In the genomic region with DNA sequence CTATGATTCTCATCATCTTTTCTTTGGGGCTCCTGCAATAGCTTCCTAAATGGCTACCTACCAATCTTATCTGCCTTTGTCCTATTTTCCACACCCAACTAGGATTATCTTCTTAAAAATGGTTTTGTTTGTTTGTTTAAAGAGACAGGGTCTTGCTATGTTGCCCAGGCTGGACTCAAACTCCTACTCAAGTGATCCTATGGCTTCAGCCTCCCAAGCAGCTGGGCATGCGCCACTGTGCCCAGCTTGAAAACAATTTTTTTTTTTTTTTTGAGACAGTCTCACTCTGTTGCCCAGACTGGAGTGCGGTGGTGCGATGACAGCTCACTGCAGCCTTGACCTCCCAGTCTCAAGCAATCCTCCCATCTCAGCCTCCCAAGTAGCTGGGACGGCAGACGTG, we compare ENCODE assay signal across 12 cellular contexts. TPM values are rescaled to one million over a fixed set of nuclear protein-coding genes. Genes with fewer than 3 reads are reported as not detected.
DNase-seq lines count a peak whose midpoint lies in the region; ATAC-seq and TF ChIP-seq lines count a peak whose summit lies in the region.
"Had no signal": no experiment of that assay in that cellular context is flagged by ENCODE, and none has a peak within 500 bp of the region (broad histone marks: within the 10 kb centered on the region; RNA-seq: fewer than 3 reads in every experiment).

No MANE protein-coding gene starts in this region.

- CTCF ChIA-PET in activated B cell treated with CpG ODN at 0.5 μM for 24 hours (lab: Charles Lee) = interaction anchor here (0.5 to 2.7 kb wide), 6 partner anchors 11 to 149 kb away, joined by 3 to 17 read pairs (median 4); a partner anchor contains a TSS

- peaks cover 22% of the 10 kb centered on the region for H3K4me1 ChIP-seq in smooth muscle cell (ENCODE audit: low read depth)
- no peaks in the 10 kb centered on the region for H3K4me1 ChIP-seq in neural progenitor cell

- POLR2A ChIA-PET in activated B cell treated with CpG ODN at 0.5 μM for 24 hours (lab: Charles Lee) = interaction anchor here (0.9 to 2.2 kb wide), 6 partner anchors 9 to 352 kb away, joined by 3 to 15 read pairs (median 4); a partner anchor contains a TSS

- H3K4me1 Mint-ChIP-seq in activated B cell treated with CpG ODN at 0.5 μM for 24 hours = peaks cover 52% of the 10 kb centered on the region
- H3K4me1 Mint-ChIP-seq in memory B cell = peaks cover 31% of the 10 kb centered on the region
- H3K4me1 Mint-ChIP-seq in neural progenitor cell = peaks cover 34% of the 10 kb centered on the region
- H3K4me1 Mint-ChIP-seq in activated T-helper 1 cell treated with anti-CD3 and anti-CD28 coated beads, Interleukin-12 subunit alpha, Interleukin-12 subunit beta, Interleukin-2, Interleukin-4 antibody, amounts not matched to agents 30 ng/mL and 10 ng/mL and 1 ng/mL, durations not matched to agents 14 hours and 24 hours and 36 hours (ENCODE audit: low read depth) = peaks cover 10% of the 10 kb centered on the region

- H3K36me3 Mint-ChIP-seq in activated B cell treated with CpG ODN at 0.5 μM for 24 hours (ENCODE audit: low read depth) (peaks cover 6% of the 10 kb centered on the region), memory B cell (peaks cover 12% of the 10 kb centered on the region), neural progenitor cell (no peaks in the 10 kb centered on the region)
- no peaks in the 10 kb centered on the region for H3K36me3 Mint-ChIP-seq in activated T-helper 1 cell treated with anti-CD3 and anti-CD28 coated beads, Interleukin-12 subunit alpha, Interleukin-12 subunit beta, Interleukin-2, Interleukin-4 antibody, amounts not matched to agents 30 ng/mL and 10 ng/mL and 1 ng/mL, durations not matched to agents 14 hours and 24 hours and 36 hours (ENCODE audit: low read depth)

- peak overlapping the region; percentile 39 for H3K9ac ChIP-seq in smooth muscle cell (ENCODE audit: low read depth)
- H3K9ac ChIP-seq in neural progenitor cell = no peak overlapping the region

- H4K20me1 ChIP-seq in smooth muscle cell (ENCODE audit: low read depth) = peaks cover 52% of the 10 kb centered on the region
- H4K20me1 ChIP-seq in neural progenitor cell (ENCODE audit: low read depth) = no peaks in the 10 kb centered on the region

- H3K27ac Mint-ChIP-seq in activated B cell treated with CpG ODN at 0.5 μM for 24 hours (peak overlapping the region; percentile 92), memory B cell (peak overlapping the region; percentile 94), neural progenitor cell (no peak overlapping the region)
- no peak overlapping the region for H3K27ac Mint-ChIP-seq in activated T-helper 1 cell treated with anti-CD3 and anti-CD28 coated beads, Interleukin-12 subunit alpha, Interleukin-12 subunit beta, Interleukin-2, Interleukin-4 antibody, amounts not matched to agents 30 ng/mL and 10 ng/mL and 1 ng/mL, durations not matched to agents 14 hours and 24 hours and 36 hours

- H2AFZ ChIP-seq in smooth muscle cell (ENCODE audit: low read depth) (no peak overlapping the region), neural progenitor cell (replicated peaks) (no peak overlapping the region)

- ATAC-seq in GM21737 (IDR thresholded peaks at IDR 0.05; ENCODE audit: unreplicated experiment) (peak; percentile 10), activated B cell treated with CpG ODN at 0.5 μM for 24 hours (ENCODE audit: low read depth) (no peak), memory B cell (ENCODE audit: low read depth) (no peak)

- H3F3A ChIP-seq in smooth muscle cell (ENCODE audit: low read depth) = peaks cover 21% of the 10 kb centered on the region
- no peaks in the 10 kb centered on the region for H3F3A ChIP-seq in neural progenitor cell (ENCODE audit: low read depth)

- H3K27me3 ChIP-seq in smooth muscle cell (ENCODE audit: low read depth) (no peaks in the 10 kb centered on the region), neural progenitor cell (no peaks in the 10 kb centered on the region)

- 80% methylated on average over 5 of the region's 5 CpGs for WGBS in smooth muscle cell (ENCODE audit: low lambda C conversion rate)

- H3K4me3 ChIP-seq in smooth muscle cell (no peak overlapping the region), neural progenitor cell (no peak overlapping the region)

- H3K36me3 ChIP-seq in smooth muscle cell (ENCODE audit: low read depth) = no peaks in the 10 kb centered on the region
- H3K36me3 ChIP-seq in neural progenitor cell = no peaks in the 10 kb centered on the region

- TF ChIP-seq CTCF in activated B cell treated with CpG ODN at 0.5 μM for 24 hours (IDR thresholded peaks at IDR 0.05) (no peak), smooth muscle cell (IDR thresholded peaks at IDR 0.05; ENCODE audit: borderline replicate concordance, insufficient read depth, poor library complexity, severe bottlenecking) (no peak), neural progenitor cell (IDR thresholded peaks at IDR 0.05) (no peak)

- H3K27ac ChIP-seq in smooth muscle cell (ENCODE audit: low read depth) = peak overlapping the region; percentile 88
- H3K27ac ChIP-seq in neural progenitor cell = no peak overlapping the region

- DNase-seq in activated B cell treated with CpG ODN at 0.5 μM for 24 hours (no peak), memory B cell (ENCODE audit: low spot score in 2 of 2) (no peak), smooth muscle cell (lab: John Stamatoyannopoulos, UW; ENCODE audit: unreplicated experiment) (no peak), neural progenitor cell (ENCODE audit: low spot score) (no peak), CD1c-positive myeloid dendritic cell (ENCODE audit: extremely low spot score) (no peak)
- DNase-seq in activated T-helper 1 cell treated with anti-CD3 and anti-CD28 coated beads, Interleukin-12 subunit alpha, Interleukin-12 subunit beta, Interleukin-2, Interleukin-4 antibody, amounts not matched to agents 30 ng/mL and 10 ng/mL and 1 ng/mL, durations not matched to agents 14 hours and 24 hours and 36 hours (ENCODE audit: low spot score) = no peak
- no peak for DNase-seq in activated naive CD4-positive, alpha-beta T cell treated with anti-CD3 and anti-CD28 coated beads, Interleukin-2, amount 50 U/mL, for 16 hours
- DNase-seq: hippocampal formation, NCI-H2081 had no signal

- intact Hi-C loops in activated B cell treated with CpG ODN at 0.5 μM for 24 hours (cut with micrococcal nuclease) = loop anchor here (1.0 kb wide), 2 partner anchors 14 to 20 kb away; a partner anchor contains a TSS
- intact Hi-C loops in activated T-helper 1 cell treated with anti-CD3 and anti-CD28 coated beads, Interleukin-12 subunit alpha, Interleukin-12 subunit beta, Interleukin-2, Interleukin-4 antibody, amounts not matched to agents 30 ng/mL and 10 ng/mL and 1 ng/mL, durations not matched to agents 14 hours and 24 hours and 36 hours (cut with micrococcal nuclease) = no loop called here

- H3K9me3 Mint-ChIP-seq in activated B cell treated with CpG ODN at 0.5 μM for 24 hours = no peaks in the 10 kb centered on the region
- no peaks in the 10 kb centered on the region for H3K9me3 Mint-ChIP-seq in memory B cell
- H3K9me3 Mint-ChIP-seq in neural progenitor cell = no peaks in the 10 kb centered on the region
- no peaks in the 10 kb centered on the region for H3K9me3 Mint-ChIP-seq in activated T-helper 1 cell treated with anti-CD3 and anti-CD28 coated beads, Interleukin-12 subunit alpha, Interleukin-12 subunit beta, Interleukin-2, Interleukin-4 antibody, amounts not matched to agents 30 ng/mL and 10 ng/mL and 1 ng/mL, durations not matched to agents 14 hours and 24 hours and 36 hours
- H3K9me3 Mint-ChIP-seq: activated naive CD4-positive, alpha-beta T cell treated with anti-CD3 and anti-CD28 coated beads, Interleukin-2, amount 50 U/mL, for 24 hours; CD4-positive, alpha-beta T cell had no signal

- no peaks in the 10 kb centered on the region for H3K9me3 ChIP-seq in smooth muscle cell (replicated peaks; ENCODE audit: low read depth)
- no peaks in the 10 kb centered on the region for H3K9me3 ChIP-seq in neural progenitor cell (ENCODE audit: low read depth)

- H3K79me2 ChIP-seq in smooth muscle cell (ENCODE audit: low read depth) = peaks cover 97% of the 10 kb centered on the region
- peaks cover 4% of the 10 kb centered on the region for H3K79me2 ChIP-seq in neural progenitor cell (ENCODE audit: low read depth)

- H3K27me3 Mint-ChIP-seq in activated B cell treated with CpG ODN at 0.5 μM for 24 hours (no peaks in the 10 kb centered on the region), memory B cell (no peaks in the 10 kb centered on the region), neural progenitor cell (ENCODE audit: insufficient read depth, low read depth) (no peaks in the 10 kb centered on the region)
- peaks cover 2% of the 10 kb centered on the region for H3K27me3 Mint-ChIP-seq in activated T-helper 1 cell treated with anti-CD3 and anti-CD28 coated beads, Interleukin-12 subunit alpha, Interleukin-12 subunit beta, Interleukin-2, Interleukin-4 antibody, amounts not matched to agents 30 ng/mL and 10 ng/mL and 1 ng/mL, durations not matched to agents 14 hours and 24 hours and 36 hours (ENCODE audit: insufficient read depth)
- H3K27me3 Mint-ChIP-seq: activated naive CD4-positive, alpha-beta T cell treated with anti-CD3 and anti-CD28 coated beads, Interleukin-2, amount 50 U/mL, for 24 hours; CD4-positive, alpha-beta T cell had no signal

- peak overlapping the region; percentile 73 for H3K4me2 ChIP-seq in smooth muscle cell
- no peak overlapping the region for H3K4me2 ChIP-seq in neural progenitor cell

- peak overlapping the region; percentile 16 for H3K4me3 Mint-ChIP-seq in activated B cell treated with CpG ODN at 0.5 μM for 24 hours
- no peak overlapping the region for H3K4me3 Mint-ChIP-seq in memory B cell
- H3K4me3 Mint-ChIP-seq in neural progenitor cell = no peak overlapping the region
- H3K4me3 Mint-ChIP-seq in activated T-helper 1 cell treated with anti-CD3 and anti-CD28 coated beads, Interleukin-12 subunit alpha, Interleukin-12 subunit beta, Interleukin-2, Interleukin-4 antibody, amounts not matched to agents 30 ng/mL and 10 ng/mL and 1 ng/mL, durations not matched to agents 14 hours and 24 hours and 36 hours = no peak overlapping the region
- H3K4me3 Mint-ChIP-seq: CD4-positive, alpha-beta T cell had no signal

RNA-seq across cellular contexts. Expression of a gene that starts 14.9 kb away (rescaled TPM):
- total RNA-seq in activated B cell treated with CpG ODN at 0.5 μM for 24 hours (12.5 and 13.1 TPM in 2 replicates), smooth muscle cell (14.1 and 17.9 TPM in 2 replicates), neural progenitor cell (ENCODE audit: low replicate concordance) (24.1 and 26.7 TPM in 2 replicates)
- polyA plus RNA-seq in smooth muscle cell = 9.4 and 12.7 TPM in 2 replicates
- total RNA-seq in activated T-helper 1 cell treated with anti-CD3 and anti-CD28 coated beads, Interleukin-12 subunit alpha, Interleukin-12 subunit beta, Interleukin-2, Interleukin-4 antibody, amounts not matched to agents 30 ng/mL and 10 ng/mL and 1 ng/mL, durations not matched to agents 14 hours and 24 hours and 36 hours = 1.4 and 1.5 TPM in 2 replicates

Comparison
In these comparisons a context has a peak if more than half of its experiments do, and no peak if none do; other contexts are left out.
1. H3K27ac Mint-ChIP-seq: peak in activated B cell treated with CpG ODN at 0.5 μM for 24 hours (single experiment) and memory B cell (single experiment); none in neural progenitor cell (single experiment) and activated T-helper 1 cell treated with anti-CD3 and anti-CD28 coated beads, Interleukin-12 subunit alpha, Interleukin-12 subunit beta, Interleukin-2, Interleukin-4 antibody, amounts not matched to agents 30 ng/mL and 10 ng/mL and 1 ng/mL, durations not matched to agents 14 hours and 24 hours and 36 hours (single experiment).